In the genomic region with DNA sequence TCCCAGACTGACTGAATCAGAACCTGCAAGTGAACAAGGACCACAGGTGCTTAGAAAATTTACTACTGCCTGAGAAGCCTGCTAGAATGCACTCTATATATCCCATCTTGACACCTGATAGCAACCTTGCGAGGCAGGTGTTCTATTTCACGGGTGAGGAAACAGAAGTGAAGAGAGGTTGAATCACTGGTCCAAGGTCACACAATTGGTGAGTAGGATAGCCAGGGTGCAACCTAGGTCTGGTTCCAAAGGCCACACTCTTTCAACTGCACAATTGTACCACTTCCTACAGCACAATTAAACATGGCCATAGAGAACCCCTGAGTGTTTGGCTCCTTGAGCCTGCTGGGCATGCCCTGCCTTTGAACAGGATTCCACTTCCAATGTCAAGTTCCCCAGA, we compare ENCODE assay signal across 27 cellular contexts.
DNase-seq lines count a peak whose midpoint lies in the region; ATAC-seq and TF ChIP-seq lines count a peak whose summit lies in the region.
"Had no signal": no experiment of that assay in that cellular context is flagged by ENCODE, and none has a peak within 500 bp of the region (broad histone marks: within the 10 kb centered on the region; RNA-seq: fewer than 3 reads in every experiment).

No MANE protein-coding gene starts in this region.

- H3K27ac ChIP-seq in esophagus muscularis mucosa (replicated peaks in 1 of 4) = no peak overlapping the region
- H3K27ac ChIP-seq: 22Rv1, BLaER1, SJCRH30 had no signal

- H3K27me3 Mint-ChIP-seq in HFFc6 (ENCODE audit: insufficient read depth) = peaks cover 29% of the 10 kb centered on the region
- H3K27me3 Mint-ChIP-seq: CD4-positive, alpha-beta T cell had no signal

- peak; percentile 44 for ATAC-seq in left colon
- ATAC-seq: T-cell had no signal

- H3K27ac Mint-ChIP-seq in HFFc6 = no peak overlapping the region
- H3K27ac Mint-ChIP-seq: CD4-positive, alpha-beta T cell; H9; T-cell; T-helper 2 cell treated with Interferon-gamma antibody and Interleukin-4, amounts not matched to agents 5 μg/mL and 100 μg/mL, for 36 hours had no signal

- TF ChIP-seq EP300 in esophagus muscularis mucosa (IDR thresholded peaks at IDR 0.05) = no peak

- H3K36me3 ChIP-seq in esophagus muscularis mucosa = no peaks in the 10 kb centered on the region
- H3K36me3 ChIP-seq: BLaER1, SJCRH30 had no signal

- TF ChIP-seq CTCF in HFFc6 (IDR thresholded peaks at IDR 0.05) (no peak), esophagus muscularis mucosa (IDR thresholded peaks at IDR 0.05) (no peak), GM13977 (IDR thresholded peaks at IDR 0.05; ENCODE audit: extremely low read depth, insufficient read depth, missing control alignments) (no peak)

- H3K27me3 ChIP-seq in esophagus muscularis mucosa = peaks cover 0 to 32% (median 0%) of the 10 kb centered on the region in 4 donors
- H3K27me3 ChIP-seq: BLaER1, SJCRH30 had no signal

- H3K4me3 Mint-ChIP-seq in HFFc6 = no peak overlapping the region
- H3K4me3 Mint-ChIP-seq: CD4-positive, alpha-beta T cell; H9; T-cell; T-helper 2 cell treated with Interferon-gamma antibody and Interleukin-4, amounts not matched to agents 5 μg/mL and 100 μg/mL, for 36 hours had no signal

- WGBS in esophagus muscularis mucosa = 100% methylated on average over 2 of the region's 2 CpGs

- no peak overlapping the region for H3K4me3 ChIP-seq in esophagus muscularis mucosa
- H3K4me3 ChIP-seq: BLaER1, SJCRH30 had no signal

- H3K9me3 ChIP-seq in esophagus muscularis mucosa = no peaks in the 10 kb centered on the region
- H3K9me3 ChIP-seq: BLaER1, Caco-2, SJCRH30 had no signal

- H3K4me1 Mint-ChIP-seq in HFFc6 (ENCODE audit: low read depth) = 0 out of 2 replicates have a peak, but pooled peaks cover 4% of the 10 kb centered on the region

- H3K9me3 Mint-ChIP-seq in HFFc6 = no peaks in the 10 kb centered on the region
- H3K9me3 Mint-ChIP-seq: CD4-positive, alpha-beta T cell; H9; T-cell; T-helper 2 cell treated with Interferon-gamma antibody and Interleukin-4, amounts not matched to agents 5 μg/mL and 100 μg/mL, for 36 hours had no signal

- peak; percentile 12 for DNase-seq in DMS153 (lab: John Stamatoyannopoulos, UW)
- DNase-seq in DMS153 treated with DMSO at 0.1 percent for 48 hours (lab: John Stamatoyannopoulos, UW; ENCODE audit: unreplicated experiment) = no peak
- peak; percentile 4 for DNase-seq in NCI-H146 treated with DMSO at 0.1 percent for 48 hours (lab: John Stamatoyannopoulos, UW; ENCODE audit: unreplicated experiment)
- DNase-seq in NCI-H2171 treated with DMSO at 0.1 percent for 48 hours (lab: John Stamatoyannopoulos, UW) = peak; percentile 87
- no peak for DNase-seq in left colon
- DNase-seq in HFFc6 = no peak
- DNase-seq in esophagus muscularis mucosa (ENCODE audit: extremely low spot score) = no peak
- DNase-seq in GM13977 (ENCODE audit: low spot score) = no peak
- DNase-seq: ACHN; Caco-2; CD4-positive, alpha-beta T cell; DMS 273 treated with DMSO at 0.1 percent for 48 hours; GDM1; H9; KBM-7; MM.1S; NCI-H1048; NCI-H1417 treated with DMSO at 0.1 percent for 48 hours; NCI-H2081 treated with DMSO at 0.1 percent for 48 hours; NCI-H446 treated with DMSO at 0.1 percent for 48 hours; NCI-H82; OCI-M1; SJCRH30; T-cell had no signal

- H3K36me3 Mint-ChIP-seq in HFFc6 (ENCODE audit: low read depth) = no peaks in the 10 kb centered on the region
- H3K36me3 Mint-ChIP-seq: T-cell had no signal

- in situ Hi-C loops in GM13977 (cut with MboI; ENCODE audit: low pct_unique_long_range_greater_than_20kb, low sequenced_read_pairs, unreplicated experiment) = no loop called here

- no peak for TF ChIP-seq POLR2A in esophagus muscularis mucosa (IDR thresholded peaks at IDR 0.05; ENCODE audit: low read depth)

- no peaks in the 10 kb centered on the region for H3K4me1 ChIP-seq in esophagus muscularis mucosa
- H3K4me1 ChIP-seq: Caco-2, SJCRH30 had no signal

- intact Hi-C loops in left colon (cut with DNase I, micrococcal nuclease) (no loop called here), esophagus muscularis mucosa (cut with DNase I) (no loop called here)

Comparison
In these comparisons a context has a peak if more than half of its experiments do, and no peak if none do; other contexts are left out.
1. DNase-seq: peak in DMS153 (single experiment), NCI-H146 treated with DMSO at 0.1 percent for 48 hours (single experiment) and NCI-H2171 treated with DMSO at 0.1 percent for 48 hours (single experiment); none in DMS153 treated with DMSO at 0.1 percent for 48 hours (single experiment), left colon (0 of 2), HFFc6 (single experiment), esophagus muscularis mucosa (single experiment) and GM13977 (single experiment).